ENCODE assay signal across 10 cellular contexts in the genomic region with DNA sequence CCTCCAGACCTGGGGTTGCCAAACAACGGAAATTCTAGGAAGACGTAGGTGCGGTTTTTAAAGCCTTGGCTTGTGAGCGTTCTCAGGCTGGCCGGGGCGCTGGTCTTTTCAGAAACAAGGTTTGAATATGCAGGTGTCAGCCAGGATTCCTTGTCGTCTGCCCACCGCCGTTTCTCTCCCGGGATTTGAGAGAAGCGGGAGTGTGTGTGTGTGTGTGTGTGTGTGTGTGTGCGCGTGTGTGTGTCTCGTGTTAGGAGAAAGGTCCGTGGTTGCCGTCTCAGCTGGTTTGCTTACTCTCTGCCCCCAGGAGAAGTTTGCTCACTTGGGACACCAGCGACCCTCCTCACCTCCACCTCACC. TPM values are rescaled to one million over a fixed set of nuclear protein-coding genes. Genes with fewer than 3 reads are reported as not detected.
DNase-seq lines count a peak whose midpoint lies in the region; ATAC-seq and TF ChIP-seq lines count a peak whose summit lies in the region.
"Had no signal": no experiment of that assay in that cellular context is flagged by ENCODE, and none has a peak within 500 bp of the region (broad histone marks: within the 10 kb centered on the region; RNA-seq: fewer than 3 reads in every experiment).

No MANE protein-coding gene starts in this region.

- no peak overlapping the region for H3K27ac Mint-ChIP-seq in endothelial cell (ENCODE audit: unreplicated experiment)

- H3K4me3 Mint-ChIP-seq in endothelial cell (ENCODE audit: unreplicated experiment) = peak overlapping the region; percentile 89

- H3K9me3 ChIP-seq in MM.1S (replicated peaks; ENCODE audit: insufficient read depth, low read length) = no peaks in the 10 kb centered on the region

- no peaks in the 10 kb centered on the region for H4K20me1 ChIP-seq in MM.1S (ENCODE audit: insufficient read depth, low read length)

- H3K79me2 ChIP-seq in MM.1S (ENCODE audit: low read length) = no peaks in the 10 kb centered on the region

- H3K4me2 ChIP-seq in MM.1S (ENCODE audit: low read depth, low read length) = no peak overlapping the region

- H3K9me3 Mint-ChIP-seq in endothelial cell (ENCODE audit: unreplicated experiment) = no peaks in the 10 kb centered on the region

- peaks cover 39% of the 10 kb centered on the region for H3K4me1 Mint-ChIP-seq in endothelial cell (ENCODE audit: unreplicated experiment)

- H3K36me3 ChIP-seq in MM.1S (replicated peaks; ENCODE audit: insufficient read depth, low read length) = no peaks in the 10 kb centered on the region

- H3F3A ChIP-seq in MM.1S (ENCODE audit: insufficient read depth, low read length) = no peaks in the 10 kb centered on the region

- ATAC-seq in GM21423 (IDR thresholded peaks at IDR 0.05; ENCODE audit: unreplicated experiment) = no peak

- H3K27me3 ChIP-seq in MM.1S (replicated peaks; ENCODE audit: insufficient read depth, low read length) = no peaks in the 10 kb centered on the region; the same call in 1 of the 2 replicates

- DNase-seq in NCI-H82 (lab: John Stamatoyannopoulos, UW) (peak; percentile 52), NCI-H82 treated with DMSO at 0.1 percent for 48 hours (lab: John Stamatoyannopoulos, UW; ENCODE audit: unreplicated experiment) (no peak), NCI-H2107 treated with DMSO at 0.1 percent for 48 hours (lab: John Stamatoyannopoulos, UW; ENCODE audit: unreplicated experiment) (peak; percentile 49), endothelial cell (ENCODE audit: low spot score) (no peak), retinal pigment epithelial cell (ENCODE audit: low read depth) (no peak), MM.1S (no peak)
- DNase-seq in activated CD4-positive, CD25-positive, alpha-beta regulatory T cell treated with anti-CD3 and anti-CD28 coated beads, Interleukin-2, amount 50 U/mL, for 72 hours = no peak
- DNase-seq: NCI-H774; stimulated activated CD8-positive, alpha-beta memory T cell treated with anti-CD3 and anti-CD28 coated beads, Interleukin-4, amount 100 ng/mL, for 48 hours had no signal

- H3K4me1 ChIP-seq in MM.1S (ENCODE audit: low read length) = no peaks in the 10 kb centered on the region

- H3K4me3 ChIP-seq in retinal pigment epithelial cell (ENCODE audit: low read length) (peak overlapping the region; percentile 56), MM.1S (ENCODE audit: low read length) (no peak overlapping the region)

- TF ChIP-seq CTCF in endothelial cell (IDR thresholded peaks at IDR 0.05; ENCODE audit: unreplicated experiment) = no peak
- no peak for TF ChIP-seq CTCF in retinal pigment epithelial cell (conservative IDR thresholded peaks at IDR 0.05; ENCODE audit: low read depth, low read length)
- TF ChIP-seq CTCF in MM.1S (IDR thresholded peaks at IDR 0.05; ENCODE audit: low read length) = no peak

- no peak overlapping the region for H3K9ac ChIP-seq in MM.1S (ENCODE audit: low read length)

- H2AFZ ChIP-seq in MM.1S (ENCODE audit: low read length) = no peak overlapping the region

- peaks cover 5% of the 10 kb centered on the region for H3K36me3 Mint-ChIP-seq in endothelial cell (ENCODE audit: low read depth, unreplicated experiment)

- no peaks in the 10 kb centered on the region for H3K9me2 ChIP-seq in MM.1S (replicated peaks; ENCODE audit: insufficient read depth, low read length)

- H3K27me3 Mint-ChIP-seq in endothelial cell (ENCODE audit: unreplicated experiment) = peaks cover 48% of the 10 kb centered on the region

- no peak overlapping the region for H3K27ac ChIP-seq in MM.1S (ENCODE audit: low read length)

RNA-seq across cellular contexts. Expression of a gene that starts 1.0 kb away (rescaled TPM):
- total RNA-seq in endothelial cell (ENCODE audit: unreplicated experiment) = 1.1 TPM

Comparison
In these comparisons a context has a peak if more than half of its experiments do, and no peak if none do; other contexts are left out.
1. DNase-seq: peak in NCI-H82 (single experiment) and NCI-H2107 treated with DMSO at 0.1 percent for 48 hours (single experiment); none in NCI-H82 treated with DMSO at 0.1 percent for 48 hours (single experiment), endothelial cell (single experiment), retinal pigment epithelial cell (single experiment), MM.1S (single experiment) and activated CD4-positive, CD25-positive, alpha-beta regulatory T cell treated with anti-CD3 and anti-CD28 coated beads, Interleukin-2, amount 50 U/mL, for 72 hours (single experiment).